Comparison of ENCODE assay signal across 18 cellular contexts in the genomic region with DNA sequence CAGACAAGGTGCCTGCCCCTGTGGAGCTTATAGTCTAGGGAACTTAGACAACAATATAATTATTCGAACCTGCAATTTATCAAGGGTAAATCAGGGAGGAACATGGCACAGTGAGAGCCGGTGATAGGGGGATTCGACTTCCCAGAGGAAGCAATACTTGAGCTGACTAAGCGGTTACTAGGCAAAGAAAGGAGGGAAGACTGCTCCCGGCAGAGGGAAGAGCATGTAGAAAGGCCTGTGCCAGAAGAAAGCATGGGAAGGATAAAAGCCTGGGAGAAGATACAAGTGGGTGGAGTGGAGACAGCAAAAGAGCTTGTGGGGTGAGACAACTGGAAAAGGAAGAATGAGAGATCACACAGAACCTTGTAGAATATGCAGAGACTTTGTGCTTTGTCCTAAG.
A peak's percentile ranks its signal among the peaks of the same experiment; 100 is the strongest.
DNase-seq lines count a peak whose midpoint lies in the region; ATAC-seq, FAIRE-seq and TF ChIP-seq lines count a peak whose summit lies in the region.
"Had no signal": no experiment of that assay in that cellular context is flagged by ENCODE, and none has a peak within 500 bp of the region (broad histone marks: within the 10 kb centered on the region; RNA-seq: fewer than 3 reads in every experiment).

No MANE protein-coding gene starts in this region.

- no peak overlapping the region for H2BK12ac ChIP-seq in H1 (ENCODE audit: low read depth, low read length)

- H3K27ac ChIP-seq in IMR-90 (ENCODE audit: insufficient read depth, low read length): no peak overlapping the region
- H3K27ac ChIP-seq in H1 (ENCODE audit: low read depth, low read length): no peak overlapping the region
- H3K27ac ChIP-seq: PC-9, RWPE1 had no signal

- H4K20me1 ChIP-seq in IMR-90 (ENCODE audit: insufficient read depth, low read length): no peaks in the 10 kb centered on the region
- H4K20me1 ChIP-seq in H1 (replicated peaks in 1 of 2; ENCODE audit: control insufficient read depth in 1 of 2, insufficient read depth in 2 of 2, low read length in 2 of 2): no peaks in the 10 kb centered on the region

- no peak overlapping the region for H3K4me2 ChIP-seq in IMR-90 (ENCODE audit: low read depth, low read length)
- no peak overlapping the region for H3K4me2 ChIP-seq in H1 (ENCODE audit: insufficient read depth in 1 of 2, low read depth in 2 of 2, low read length in 2 of 2)
- H3K4me2 ChIP-seq: PC-9 had no signal

- CTCF ChIA-PET in IMR-90 (lab: Yijun Ruan, JAX): no interaction called here
- CTCF ChIA-PET in H1 (lab: Charles Lee; ENCODE audit: partially characterized antibody): interaction anchor here (0.7 to 1.9 kb wide), 5 partner anchors 10 to 125 kb away, joined by 3 to 5 read pairs (median 4); no protein-coding TSS in a partner anchor

- no peak overlapping the region for H2AFZ ChIP-seq in IMR-90 (replicated peaks; ENCODE audit: low read length, poor library complexity)
- H2AFZ ChIP-seq in H1 (ENCODE audit: low read length): no peak overlapping the region
- H2AFZ ChIP-seq: PC-9 had no signal

- in situ Hi-C loops in IMR-90 (cut with MboI; ENCODE audit: low sequenced_read_pairs): no loop called here

- H3K36me3 ChIP-seq in IMR-90 (ENCODE audit: control insufficient read depth, insufficient read depth, low read length) (peaks cover 4% of the 10 kb centered on the region; the same call in 1 of the 2 replicates), H1 (ENCODE audit: control insufficient read depth in 2 of 4, insufficient read depth in 4 of 4, low read length in 3 of 4) (no peaks in the 10 kb centered on the region)

- no peaks in the 10 kb centered on the region for H3K9me3 ChIP-seq in IMR-90 (ENCODE audit: control insufficient read depth, insufficient read depth, low read length)
- H3K9me3 ChIP-seq in H1 (ENCODE audit: insufficient read depth in 2 of 2, low read depth in 1 of 2, low read length in 1 of 2): no peaks in the 10 kb centered on the region

- H3K79me1 ChIP-seq in IMR-90 (ENCODE audit: low read depth in 1 of 2, low read length in 2 of 2) (0 out of 4 replicates have a peak, but pooled peaks cover 0 to 3% of the 10 kb centered on the region in 2 experiments), H1 (ENCODE audit: low read depth, low read length) (no peaks in the 10 kb centered on the region)

- peaks cover 4% of the 10 kb centered on the region for H3K4me1 ChIP-seq in IMR-90 (ENCODE audit: control insufficient read depth, insufficient read depth, low read length)
- peaks cover 5 to 15% (median 10%) of the 10 kb centered on the region in 4 experiments for H3K4me1 ChIP-seq in H1 (replicated peaks in 1 of 4; ENCODE audit: control insufficient read depth in 3 of 4, insufficient read depth in 4 of 4, low read length in 3 of 4)

- no peak overlapping the region for H4K8ac ChIP-seq in IMR-90 (ENCODE audit: low read depth in 2 of 2, low read length in 2 of 2)
- no peak overlapping the region for H4K8ac ChIP-seq in H1 (ENCODE audit: extremely low read depth, insufficient read depth, low read length)

- H4K5ac ChIP-seq in IMR-90 (ENCODE audit: low read depth, low read length): no peak overlapping the region
- H4K5ac ChIP-seq in H1 (ENCODE audit: insufficient read length, low read depth, low read length): no peak overlapping the region

- TF ChIP-seq POLR2A in IMR-90 (IDR thresholded peaks at IDR 0.05; ENCODE audit: low read depth, low read length): no peak
- no peak for TF ChIP-seq POLR2A in H1 (IDR thresholded peaks at IDR 0.05; ENCODE audit: control extremely low read depth in 1 of 2, low read depth in 2 of 2, low read length in 2 of 2)

- no peaks in the 10 kb centered on the region for H3K79me2 ChIP-seq in H1 (ENCODE audit: control insufficient read depth in 1 of 2, insufficient read depth in 2 of 2, low read length in 2 of 2)

- no peak overlapping the region for H4K91ac ChIP-seq in IMR-90 (ENCODE audit: insufficient read depth, low read depth, low read length)
- H4K91ac ChIP-seq in H1 (replicated peaks; ENCODE audit: insufficient read length, low read length): no peak overlapping the region

- TF ChIP-seq CTCF in IMR-90 (conservative IDR thresholded peaks at IDR 0.05; ENCODE audit: low read depth, low read length): no peak
- TF ChIP-seq CTCF in H1 (IDR thresholded peaks at IDR 0.05; ENCODE audit: control extremely low read depth in 1 of 3, insufficient read depth in 1 of 3, low read depth in 1 of 3, low read length in 3 of 3): no peak

- intact Hi-C loops in IMR-90 (cut with micrococcal nuclease): no loop called here
- intact Hi-C loops in posterior cingulate gyrus (cut with DNase I): no loop called here

- no peak overlapping the region for H3K14ac ChIP-seq in IMR-90 (replicated peaks; ENCODE audit: low read depth, low read length)
- H3K14ac ChIP-seq in H1 (ENCODE audit: insufficient read length): no peak overlapping the region

- 94% methylated on average over 2 of the region's 5 CpGs; no CpG with 5 or more reads in 1 of the 2 experiments for WGBS in IMR-90 (ENCODE audit: extremely low coverage in 2 of 2, insufficient read length in 1 of 2), 2 experiments
- WGBS in H1 (ENCODE audit: extremely low coverage in 1 of 2, insufficient coverage in 1 of 2, insufficient read length in 1 of 2, insufficient replicate concordance in 2 of 2, low coverage in 1 of 2, low lambda C conversion rate in 2 of 2, missing lambda C conversion rate in 1 of 2), 2 experiments: 86% methylated on average over 5 of the region's 5 CpGs; no CpG with 5 or more reads in 1 of the 2 experiments

- no peak overlapping the region for H3K56ac ChIP-seq in IMR-90 (ENCODE audit: extremely low read depth, insufficient read depth, low read length)
- H3K56ac ChIP-seq in H1 (replicated peaks; ENCODE audit: insufficient read length, low read depth, low read length): no peak overlapping the region

- dilution Hi-C loops in IMR-90 (cut with HindIII; ENCODE audit: low sequenced_read_pairs, unreplicated experiment): no loop called here

- no peak overlapping the region for H2BK20ac ChIP-seq in IMR-90 (ENCODE audit: low read depth, low read length)
- no peak overlapping the region for H2BK20ac ChIP-seq in H1 (ENCODE audit: low read length)

- H3K9me1 ChIP-seq in IMR-90 (ENCODE audit: insufficient read depth, low read length): peaks cover 12% of the 10 kb centered on the region

- no peak overlapping the region for H2AK9ac ChIP-seq in IMR-90 (replicated peaks; ENCODE audit: low read depth, low read length, poor library complexity)

- H3K23me2 ChIP-seq in H1 (ENCODE audit: low read depth, low read length): no peaks in the 10 kb centered on the region

- H3K18ac ChIP-seq in IMR-90 (ENCODE audit: low read depth, low read length) (no peak overlapping the region), H1 (ENCODE audit: extremely low read depth, low read length) (no peak overlapping the region)

- H3K9ac ChIP-seq in IMR-90 (ENCODE audit: low read depth, low read length) (no peak overlapping the region), H1 (replicated peaks in 1 of 4; ENCODE audit: extremely low read depth in 1 of 4, low read depth in 3 of 4, low read length in 3 of 4) (no peak overlapping the region)

- FAIRE-seq in H1 (lab: Jason Lieb, UNC): no peak
- FAIRE-seq: G401.6 had no signal

- H3K27me3 ChIP-seq in IMR-90 (ENCODE audit: control insufficient read depth, insufficient read depth, low read length) (no peaks in the 10 kb centered on the region), H1 (replicated peaks in 1 of 4; ENCODE audit: control insufficient read depth in 3 of 4, extremely low read depth in 1 of 4, insufficient read depth in 3 of 4, low read length in 3 of 4) (no peaks in the 10 kb centered on the region)

- H3K23ac ChIP-seq in IMR-90 (ENCODE audit: low read depth, low read length) (no peak overlapping the region), H1 (ENCODE audit: insufficient read length) (no peak overlapping the region)

- no TSS peak for BruUV-seq in IMR-90 (replicated peaks; lab: Mats Ljungman, UMichigan)

- DNase-seq in AG20443 (ENCODE audit: low spot score) (peak; percentile 61), IMR-90 (no peak), H1 (ENCODE audit: low read depth in 1 of 2, low spot score in 2 of 2) (no peak), hepatic stellate cell (ENCODE audit: low spot score) (peak; percentile 19), posterior cingulate gyrus (no peak), KG1 (lab: John Stamatoyannopoulos, UW) (no peak), islet precursor cell (no peak)
- no peak for DNase-seq in stimulated activated CD4-positive, alpha-beta T cell treated with anti-CD3 and anti-CD28 coated beads, Interleukin-1b, Interleukin-23, amount 100 ng/mL, for 48 hours
- DNase-seq: C1 segment of cervical spinal cord, H9, NCI-H1105 treated with DMSO at 0.1 percent for 48 hours, NCI-H1694, NCI-H524 treated with DMSO at 0.1 percent for 48 hours, PC-9, SIG-M5, SW 1271 had no signal

- H2BK15ac ChIP-seq in IMR-90 (ENCODE audit: low read depth, low read length) (no peak overlapping the region), H1 (ENCODE audit: low read length) (no peak overlapping the region)

- H2BK5ac ChIP-seq in IMR-90 (ENCODE audit: low read depth, low read length, poor library complexity, severe bottlenecking) (no peak overlapping the region), H1 (ENCODE audit: low read depth, low read length) (no peak overlapping the region)

- TF ChIP-seq EP300 in H1 (IDR thresholded peaks at IDR 0.05; ENCODE audit: borderline replicate concordance in 1 of 2, low read depth in 2 of 2, low read length in 2 of 2): no peak

- no peak overlapping the region for H3K4me3 ChIP-seq in IMR-90 (ENCODE audit: insufficient read depth, low read depth, low read length)
- H3K4me3 ChIP-seq in H1 (ENCODE audit: extremely low read depth in 1 of 4, insufficient read depth in 2 of 4, low read depth in 3 of 4, low read length in 4 of 4): no peak overlapping the region
- H3K4me3 ChIP-seq: PC-9 had no signal

- H2AK5ac ChIP-seq in IMR-90 (ENCODE audit: low read depth, low read length) (no peak overlapping the region), H1 (ENCODE audit: low read depth, low read length) (no peak overlapping the region)

- POLR2A ChIA-PET in IMR-90 (lab: Charles Lee; ENCODE audit: unreplicated experiment) (no interaction called here), H1 (lab: Charles Lee; ENCODE audit: partially characterized antibody) (no interaction called here)

- no peak for TF ChIP-seq RAD21 in IMR-90 (IDR thresholded peaks at IDR 0.05; ENCODE audit: low read length)
- TF ChIP-seq RAD21 in H1 (IDR thresholded peaks at IDR 0.05 in 1 of 2, conservative IDR thresholded peaks at IDR 0.05 in 1 of 2; ENCODE audit: low read depth in 2 of 2, low read length in 2 of 2): no peak

- H3K4ac ChIP-seq in IMR-90 (ENCODE audit: low read depth, low read length) (no peak overlapping the region), H1 (replicated peaks; ENCODE audit: insufficient read length, low read depth, low read length) (no peak overlapping the region)

- H2BK120ac ChIP-seq in IMR-90 (ENCODE audit: low read depth, low read length) (no peak overlapping the region), H1 (replicated peaks; ENCODE audit: low read depth, low read length) (no peak overlapping the region)

- ATAC-seq in IMR-90 (ENCODE audit: low read depth): no peak

TF ChIP-seq in IMR-90, 13 proteins besides CTCF, POLR2A, EP300 and RAD21 (continues in another document):
- no peak for TF ChIP-seq RCOR1 (IDR thresholded peaks at IDR 0.05; ENCODE audit: insufficient replicate concordance, low read length)

TF ChIP-seq in H1, 55 proteins besides CTCF, POLR2A, EP300 and RAD21:
- TF ChIP-seq RFX5 (IDR thresholded peaks at IDR 0.05; ENCODE audit: borderline replicate concordance, low read depth, low read length) (peak; percentile 83), BACH1 (IDR thresholded peaks at IDR 0.05; ENCODE audit: low read length) (no peak)

Comparison
In these comparisons a context has a peak if more than half of its experiments do, and no peak if none do; other contexts are left out.
1. DNase-seq: peak in AG20443 (single experiment) and hepatic stellate cell (single experiment); none in IMR-90 (single experiment), H1 (0 of 2), posterior cingulate gyrus (0 of 10), KG1 (single experiment), stimulated activated CD4-positive, alpha-beta T cell treated with anti-CD3 and anti-CD28 coated beads, Interleukin-1b, Interleukin-23, amount 100 ng/mL, for 48 hours (single experiment) and islet precursor cell (single experiment).